In the genomic region with DNA sequence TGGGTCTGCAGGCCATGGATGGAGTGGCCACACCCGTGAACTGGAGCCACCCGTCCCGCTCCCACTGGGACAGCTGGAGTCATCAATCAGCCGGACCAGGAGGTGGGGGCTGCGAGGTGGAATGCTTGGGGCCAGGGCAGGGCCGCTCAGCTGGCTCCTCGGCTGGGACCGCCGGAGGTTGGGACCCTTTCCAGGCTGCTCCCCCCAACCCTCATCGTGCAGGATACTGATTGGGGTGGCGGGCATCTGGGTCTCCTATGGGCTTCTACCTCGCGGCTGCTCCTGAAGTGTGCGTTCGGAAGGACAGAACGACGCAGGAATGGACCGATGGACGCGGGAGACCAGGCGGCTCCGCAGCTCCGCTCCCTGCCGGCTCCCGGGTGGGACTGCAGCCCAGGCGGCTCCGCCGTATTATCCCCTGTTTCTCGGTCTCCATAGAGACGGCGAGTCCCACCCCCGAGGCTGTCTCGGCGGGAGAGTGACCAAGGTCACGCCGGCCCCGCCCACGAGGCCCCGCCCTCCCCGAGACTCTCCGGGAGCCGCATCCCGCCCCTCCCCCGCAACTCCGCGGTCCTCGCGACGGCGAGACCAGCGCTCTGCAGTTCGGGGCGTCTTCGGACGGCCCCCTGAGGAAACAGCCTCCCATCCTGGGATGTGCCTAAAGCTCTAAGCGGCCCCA, we compare ENCODE assay signal across 1 cellular context.
TF ChIP-seq lines count a peak whose summit lies in the region.

Gene TPPP3 (minus strand): TSS at position 388 of the 679 bp plus-strand sequence. CDS start 2,387 bp downstream, outside the sequence.

TF ChIP-seq in SK-N-SH, 30 proteins besides CTCF, POLR2A, EP300 and RAD21 (continued from another document):
- TF ChIP-seq PBX3 (IDR thresholded peaks at IDR 0.05) (0 out of 2 replicates have a peak, but pooled peaks have one; percentile 0), POLR2AphosphoS5 (IDR thresholded peaks at IDR 0.05; ENCODE audit: low read depth, low read length) (peak; percentile 41; the same call in 1 of the 2 replicates), GABPA (IDR thresholded peaks at IDR 0.05; ENCODE audit: low read depth) (no peak), MXI1 (IDR thresholded peaks at IDR 0.05; ENCODE audit: low read depth, low read length) (peak; percentile 57), TAF1 (IDR thresholded peaks at IDR 0.05; ENCODE audit: borderline replicate concordance, low read depth, low read length) (0 out of 2 replicates have a peak, but pooled peaks have one; percentile 37), SIN3A (IDR thresholded peaks at IDR 0.05; ENCODE audit: borderline replicate concordance, low read depth, low read length) (no peak), NFIC (IDR thresholded peaks at IDR 0.05; ENCODE audit: borderline replicate concordance) (no peak), TEAD4 (IDR thresholded peaks at IDR 0.05; ENCODE audit: borderline replicate concordance, insufficient read depth) (no peak), NRF1 (IDR thresholded peaks at IDR 0.05; ENCODE audit: low read depth, low read length) (0 out of 2 replicates have a peak, but pooled peaks have one; percentile 3), SMC3 (IDR thresholded peaks at IDR 0.05; ENCODE audit: low read depth, low read length) (peak; percentile 51), CHD2 (IDR thresholded peaks at IDR 0.05; ENCODE audit: low read length, partially characterized antibody) (peak; percentile 54)
- TF ChIP-seq, protein P1, sequence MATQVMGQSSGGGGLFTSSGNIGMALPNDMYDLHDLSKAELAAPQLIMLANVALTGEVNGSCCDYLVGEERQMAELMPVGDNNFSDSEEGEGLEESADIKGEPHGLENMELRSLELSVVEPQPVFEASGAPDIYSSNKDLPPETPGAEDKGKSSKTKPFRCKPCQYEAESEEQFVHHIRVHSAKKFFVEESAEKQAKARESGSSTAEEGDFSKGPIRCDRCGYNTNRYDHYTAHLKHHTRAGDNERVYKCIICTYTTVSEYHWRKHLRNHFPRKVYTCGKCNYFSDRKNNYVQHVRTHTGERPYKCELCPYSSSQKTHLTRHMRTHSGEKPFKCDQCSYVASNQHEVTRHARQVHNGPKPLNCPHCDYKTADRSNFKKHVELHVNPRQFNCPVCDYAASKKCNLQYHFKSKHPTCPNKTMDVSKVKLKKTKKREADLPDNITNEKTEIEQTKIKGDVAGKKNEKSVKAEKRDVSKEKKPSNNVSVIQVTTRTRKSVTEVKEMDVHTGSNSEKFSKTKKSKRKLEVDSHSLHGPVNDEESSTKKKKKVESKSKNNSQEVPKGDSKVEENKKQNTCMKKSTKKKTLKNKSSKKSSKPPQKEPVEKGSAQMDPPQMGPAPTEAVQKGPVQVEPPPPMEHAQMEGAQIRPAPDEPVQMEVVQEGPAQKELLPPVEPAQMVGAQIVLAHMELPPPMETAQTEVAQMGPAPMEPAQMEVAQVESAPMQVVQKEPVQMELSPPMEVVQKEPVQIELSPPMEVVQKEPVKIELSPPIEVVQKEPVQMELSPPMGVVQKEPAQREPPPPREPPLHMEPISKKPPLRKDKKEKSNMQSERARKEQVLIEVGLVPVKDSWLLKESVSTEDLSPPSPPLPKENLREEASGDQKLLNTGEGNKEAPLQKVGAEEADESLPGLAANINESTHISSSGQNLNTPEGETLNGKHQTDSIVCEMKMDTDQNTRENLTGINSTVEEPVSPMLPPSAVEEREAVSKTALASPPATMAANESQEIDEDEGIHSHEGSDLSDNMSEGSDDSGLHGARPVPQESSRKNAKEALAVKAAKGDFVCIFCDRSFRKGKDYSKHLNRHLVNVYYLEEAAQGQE (IDR thresholded peaks at IDR 0.05; ENCODE audit: low read depth, low read length), result peak; percentile 13; the same call in 1 of the 2 replicates
